16 cellular contexts compared by ENCODE assay signal in genomic region chr22:38443675-38444521, GRCh38. TPM values are rescaled to one million over a fixed set of nuclear protein-coding genes. Genes with fewer than 3 reads are reported as not detected.
"Had no signal": no experiment of that assay in that cellular context is flagged by ENCODE, and none has a peak within 500 bp of the region (broad histone marks: within the 10 kb centered on the region; RNA-seq: fewer than 3 reads in every experiment).

No MANE protein-coding gene starts in this region.

- H3K4me1 ChIP-seq: stomach, vagina had no signal

- H3K4me1 Mint-ChIP-seq: activated CD4-positive, alpha-beta T cell treated with anti-CD3 and anti-CD28 coated beads, Interleukin-2, amount 10 ng/mL, durations not matched to agents 7 days and 5 days; activated naive CD8-positive, alpha-beta T cell treated with anti-CD3 and anti-CD28 coated beads for 36 hours had no signal

- DNase-seq: activated CD4-positive, alpha-beta T cell treated with anti-CD3 and anti-CD28 coated beads, Interleukin-2, amount 10 ng/mL, durations not matched to agents 7 days and 5 days; activated CD4-positive, CD25-positive, alpha-beta regulatory T cell; activated naive CD8-positive, alpha-beta T cell treated with anti-CD3 and anti-CD28 coated beads for 36 hours; anterior cingulate cortex; effector memory CD8-positive, alpha-beta T cell; ovary; stimulated activated CD4-positive, alpha-beta T cell treated with anti-CD3 and anti-CD28 coated beads, Interleukin-1b, Interleukin-23, amount 100 ng/mL, for 48 hours; stomach; T-helper 2 cell had no signal

- H3K4me3 Mint-ChIP-seq: activated CD4-positive, alpha-beta T cell treated with anti-CD3 and anti-CD28 coated beads, Interleukin-2, amount 10 ng/mL, durations not matched to agents 7 days and 5 days; activated naive CD8-positive, alpha-beta T cell treated with anti-CD3 and anti-CD28 coated beads for 36 hours; dendritic cell treated with granulocyte-macrophage colony-stimulating factor and Interleukin-4, amounts not matched to agents 40 ng/mL and 50 ng/mL, for 4 days; effector memory CD8-positive, alpha-beta T cell had no signal

- ATAC-seq: effector memory CD8-positive, alpha-beta T cell had no signal

- H2AFZ ChIP-seq: hepatocyte had no signal

- H3K4me2 ChIP-seq: hepatocyte had no signal

- H3K36me3 ChIP-seq: ovary, stomach, vagina had no signal

- H3K27ac ChIP-seq: hepatocyte, ovary, stomach, vagina had no signal

- H3K27me3 ChIP-seq: hepatocyte, ovary, vagina had no signal

- H3K27ac Mint-ChIP-seq: activated CD4-positive, alpha-beta T cell treated with anti-CD3 and anti-CD28 coated beads, Interleukin-2, amount 10 ng/mL, durations not matched to agents 7 days and 5 days; activated naive CD8-positive, alpha-beta T cell treated with anti-CD3 and anti-CD28 coated beads for 36 hours; dendritic cell treated with granulocyte-macrophage colony-stimulating factor and Interleukin-4, amounts not matched to agents 40 ng/mL and 50 ng/mL, for 4 days had no signal

- H3K4me3 ChIP-seq: hepatocyte, ovary, stomach, vagina had no signal

- H3K36me3 Mint-ChIP-seq: activated naive CD8-positive, alpha-beta T cell treated with anti-CD3 and anti-CD28 coated beads for 36 hours had no signal

- H3K9me3 Mint-ChIP-seq: activated CD4-positive, alpha-beta T cell treated with anti-CD3 and anti-CD28 coated beads, Interleukin-2, amount 10 ng/mL, durations not matched to agents 7 days and 5 days; activated naive CD8-positive, alpha-beta T cell treated with anti-CD3 and anti-CD28 coated beads for 36 hours; dendritic cell treated with granulocyte-macrophage colony-stimulating factor and Interleukin-4, amounts not matched to agents 40 ng/mL and 50 ng/mL, for 4 days; effector memory CD8-positive, alpha-beta T cell had no signal

- H3K9me3 ChIP-seq: ovary, stomach, vagina had no signal

RNA-seq across cellular contexts. Expression of gene KCNJ4, which starts 11.1 kb away (rescaled TPM):
- total RNA-seq: activated CD4-positive, alpha-beta T cell treated with anti-CD3 and anti-CD28 coated beads, Interleukin-2, amount 10 ng/mL, durations not matched to agents 7 days and 5 days; activated naive CD8-positive, alpha-beta T cell treated with anti-CD3 and anti-CD28 coated beads for 36 hours; epithelial cell of proximal tubule; mesenteric fat pad; pulmonary artery endothelial cell; stomach; vagina had no signal
- polyA plus RNA-seq: stomach had no signal

RNA-seq across cellular contexts. Expression of gene KDELR3, which starts 24.0 kb away (rescaled TPM):
- polyA plus RNA-seq: neural cell had no signal
